2 cellular contexts compared by ENCODE assay signal in the genomic region with DNA sequence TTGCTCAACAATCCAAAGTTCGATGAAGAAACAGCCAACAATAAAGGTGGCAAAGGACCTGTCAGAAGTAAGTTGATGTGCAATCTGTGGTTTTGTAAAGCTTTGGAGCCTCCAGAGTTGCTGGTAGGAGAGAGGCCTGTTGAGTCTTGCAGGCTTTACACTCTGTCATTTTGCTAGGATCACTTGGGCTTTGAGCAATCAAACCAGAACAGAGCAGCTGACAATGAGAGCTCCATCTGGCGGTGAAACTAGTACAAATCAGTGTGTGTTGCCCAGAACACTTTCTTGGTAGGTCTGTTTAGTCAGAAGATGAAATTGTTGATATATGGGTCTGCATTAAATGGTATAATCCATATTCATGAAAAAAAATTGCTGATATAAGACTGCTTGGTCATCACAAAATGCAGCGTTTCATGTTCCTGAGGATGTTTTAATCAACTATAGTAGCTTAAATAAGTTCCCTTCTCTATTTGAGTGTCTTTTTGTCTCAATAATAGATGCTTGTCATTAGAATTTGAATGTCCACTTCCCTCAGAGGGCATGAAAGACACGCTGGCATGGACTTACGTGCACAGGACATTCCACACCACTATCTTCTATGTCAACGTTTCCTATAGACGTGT.
TF ChIP-seq lines count a peak whose summit lies in the region.

No MANE protein-coding gene starts in this region.

TF ChIP-seq in GM12891, 5 proteins besides CTCF, POLR2A, EP300 and RAD21:
- no peak for TF ChIP-seq SPI1 (IDR thresholded peaks at IDR 0.05; ENCODE audit: low read depth, low read length)
- TF ChIP-seq POLR2AphosphoS5 (IDR thresholded peaks at IDR 0.05; ENCODE audit: low read depth, low read length): no peak
- no peak for TF ChIP-seq PAX5 (IDR thresholded peaks at IDR 0.05; ENCODE audit: insufficient read depth, low read length, severe bottlenecking)
- TF ChIP-seq POU2F2 (IDR thresholded peaks at IDR 0.05; ENCODE audit: low read depth, low read length): no peak
- TF ChIP-seq TAF1 (IDR thresholded peaks at IDR 0.05; ENCODE audit: low read depth, low read length): no peak

TF ChIP-seq in IMR-90, 13 proteins besides CTCF, POLR2A, EP300 and RAD21:
- TF ChIP-seq MXI1 (IDR thresholded peaks at IDR 0.05; ENCODE audit: borderline replicate concordance, low read depth, low read length): no peak
- TF ChIP-seq SMC3 (IDR thresholded peaks at IDR 0.05; ENCODE audit: low read depth, low read length): peak; percentile 92
- TF ChIP-seq CHD1 (IDR thresholded peaks at IDR 0.05; ENCODE audit: low read depth, low read length): no peak
- TF ChIP-seq MAFK (IDR thresholded peaks at IDR 0.05; ENCODE audit: low read depth, low read length): peak; percentile 33; the same call in 1 of the 2 replicates
- no peak for TF ChIP-seq BHLHE40 (IDR thresholded peaks at IDR 0.05; ENCODE audit: low read depth, low read length)
- TF ChIP-seq CEBPB (IDR thresholded peaks at IDR 0.05; ENCODE audit: low read depth, low read length): peak; percentile 70
- TF ChIP-seq NFE2L2 (IDR thresholded peaks at IDR 0.05; ENCODE audit: low read depth, low read length): no peak
